In genomic region chr7:48301201-48301600, GRCh38 we compare ENCODE assay signal across 29 cellular contexts.
"Had no signal": no experiment of that assay in that cellular context is flagged by ENCODE, and none has a peak within 500 bp of the region (broad histone marks: within the 10 kb centered on the region; RNA-seq: fewer than 3 reads in every experiment).

No MANE protein-coding gene starts in this region.

- H3K9me3 Mint-ChIP-seq: effector memory CD8-positive, alpha-beta T cell; natural killer cell; neural crest cell; stimulated activated naive CD8-positive, alpha-beta T cell treated with anti-CD3 and anti-CD28 coated beads, Interleukin-15, Interleukin-2, amounts not matched to agents 100 ng/mL and 50 ng/mL, for 24 hours had no signal

- H3K27ac ChIP-seq: esophagus squamous epithelium, foreskin keratinocyte, gastroesophageal sphincter, heart left ventricle, hepatocyte, left ventricle myocardium inferior, pancreas, right lobe of liver, thoracic aorta, tibial nerve, upper lobe of left lung had no signal

- H3K4me1 ChIP-seq: esophagus squamous epithelium, gastroesophageal sphincter, heart left ventricle, left ventricle myocardium inferior, pancreas, right lobe of liver, tibial nerve, upper lobe of left lung had no signal

- DNase-seq: cerebellar nuclear complex; cortex of kidney; effector memory CD8-positive, alpha-beta T cell; erythroblast; esophagus squamous epithelium; foreskin keratinocyte; heart left ventricle; kidney; left ventricle myocardium inferior; natural killer cell; nucleus accumbens; pancreas; retina; right lobe of liver; small intestine; stimulated activated CD4-positive, alpha-beta T cell treated with anti-CD3 and anti-CD28 coated beads, Interleukin-15, amount 100 ng/mL, for 24 hours; stimulated activated CD4-positive, alpha-beta T cell treated with anti-CD3 and anti-CD28 coated beads, Interleukin-2, amount 100 ng/mL, for 48 hours; stimulated activated naive B cell treated with anti-CD40 and anti-IgM and Interleukin-4, amounts not matched to agents 10 μg/mL and 1 μg/mL and 100 μg/mL, for 72 hours; upper lobe of left lung had no signal

- H3K9me3 ChIP-seq: esophagus squamous epithelium, gastroesophageal sphincter, heart left ventricle, left ventricle myocardium inferior, pancreas, right lobe of liver, thoracic aorta, tibial nerve, upper lobe of left lung had no signal

- H3K79me2 ChIP-seq: hepatocyte had no signal

- ATAC-seq: effector memory CD8-positive, alpha-beta T cell; foreskin keratinocyte; gastroesophageal sphincter; heart left ventricle; natural killer cell; pancreas; right lobe of liver; stimulated activated naive B cell treated with anti-CD40 and anti-IgM and Interleukin-4, amounts not matched to agents 10 μg/mL and 1 μg/mL and 100 μg/mL, for 72 hours had no signal

- H3K27me3 ChIP-seq: esophagus squamous epithelium, foreskin keratinocyte, heart left ventricle, hepatocyte, pancreas, right lobe of liver, tibial nerve, upper lobe of left lung had no signal

- H3K36me3 Mint-ChIP-seq: memory B cell; natural killer cell; stimulated activated naive B cell treated with anti-CD40 and anti-IgM and Interleukin-4, amounts not matched to agents 10 μg/mL and 1 μg/mL and 100 μg/mL, for 72 hours had no signal

- H2AFZ ChIP-seq: hepatocyte had no signal

- H3K4me1 Mint-ChIP-seq: memory B cell; natural killer cell; neural crest cell; stimulated activated naive B cell treated with anti-CD40 and anti-IgM and Interleukin-4, amounts not matched to agents 10 μg/mL and 1 μg/mL and 100 μg/mL, for 72 hours had no signal

- H3K4me3 ChIP-seq: esophagus squamous epithelium, gastroesophageal sphincter, heart left ventricle, hepatocyte, left ventricle myocardium inferior, lung, pancreas, right lobe of liver, thoracic aorta, tibial nerve, upper lobe of left lung had no signal

- H3K36me3 ChIP-seq: esophagus squamous epithelium, gastroesophageal sphincter, heart left ventricle, left ventricle myocardium inferior, pancreas, right lobe of liver, thoracic aorta, tibial nerve, upper lobe of left lung had no signal

- FAIRE-seq: endometrium, kidney, pancreas, small intestine, urothelium cell line had no signal

- H3K4me3 Mint-ChIP-seq: effector memory CD8-positive, alpha-beta T cell; memory B cell; natural killer cell; neural crest cell; stimulated activated naive B cell treated with anti-CD40 and anti-IgM and Interleukin-4, amounts not matched to agents 10 μg/mL and 1 μg/mL and 100 μg/mL, for 72 hours; stimulated activated naive CD8-positive, alpha-beta T cell treated with anti-CD3 and anti-CD28 coated beads, Interleukin-15, Interleukin-2, amounts not matched to agents 100 ng/mL and 50 ng/mL, for 24 hours had no signal

- H3K27me3 Mint-ChIP-seq: stimulated activated naive CD8-positive, alpha-beta T cell treated with anti-CD3 and anti-CD28 coated beads, Interleukin-15, Interleukin-2, amounts not matched to agents 100 ng/mL and 50 ng/mL, for 24 hours had no signal

- H3K4me2 ChIP-seq: hepatocyte had no signal

- H3K27ac Mint-ChIP-seq: effector memory CD8-positive, alpha-beta T cell; memory B cell; natural killer cell; stimulated activated naive B cell treated with anti-CD40 and anti-IgM and Interleukin-4, amounts not matched to agents 10 μg/mL and 1 μg/mL and 100 μg/mL, for 72 hours; stimulated activated naive CD8-positive, alpha-beta T cell treated with anti-CD3 and anti-CD28 coated beads, Interleukin-15, Interleukin-2, amounts not matched to agents 100 ng/mL and 50 ng/mL, for 24 hours had no signal
